15 cellular contexts compared by ENCODE assay signal in the genomic region with DNA sequence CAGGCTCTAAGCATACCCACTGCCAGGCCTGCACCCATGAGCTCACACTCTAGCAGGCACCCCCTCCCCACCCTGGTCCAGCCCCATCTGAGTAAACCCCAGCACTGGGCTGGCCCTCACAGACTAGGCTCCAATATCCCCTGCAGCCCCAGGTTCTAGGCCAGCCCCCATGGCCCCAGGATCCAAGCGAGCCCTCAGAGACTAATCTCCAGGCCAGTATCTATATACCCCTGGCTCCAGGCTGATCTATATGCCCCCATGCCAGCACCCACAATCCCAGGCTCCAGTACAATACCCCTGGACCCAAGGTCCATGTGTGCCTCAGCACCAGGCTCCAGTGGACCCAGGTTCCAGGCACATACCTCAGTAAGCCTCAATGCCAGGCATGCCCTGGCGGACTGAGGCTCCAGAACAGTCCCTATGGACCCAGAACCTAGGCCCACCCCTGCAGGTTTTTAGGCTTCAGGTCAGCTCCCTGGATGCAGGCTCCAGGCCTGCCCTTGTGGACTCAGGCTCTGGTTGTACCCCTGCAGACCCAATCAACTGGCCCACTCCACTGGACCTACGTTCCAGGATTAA. TPM values are rescaled to one million over a fixed set of nuclear protein-coding genes. Genes with fewer than 3 reads are reported as not detected.
DNase-seq lines count a peak whose midpoint lies in the region; ATAC-seq and TF ChIP-seq lines count a peak whose summit lies in the region.
"Had no signal": no experiment of that assay in that cellular context is flagged by ENCODE, and none has a peak within 500 bp of the region (broad histone marks: within the 10 kb centered on the region; RNA-seq: fewer than 3 reads in every experiment).

No MANE protein-coding gene starts in this region.

- no peak overlapping the region for H3K4me3 Mint-ChIP-seq in CD4-positive, alpha-beta memory T cell
- H3K4me3 Mint-ChIP-seq in endodermal cell: no peak overlapping the region
- H3K4me3 Mint-ChIP-seq in activated CD4-positive, alpha-beta memory T cell treated with anti-CD3 and anti-CD28 coated beads, Interleukin-2, amount 10 ng/mL, durations not matched to agents 7 days and 5 days: no peak overlapping the region

- no peak overlapping the region for H3K4me2 ChIP-seq in osteoblast (ENCODE audit: insufficient read depth, low read length)

- peaks cover 24% of the 10 kb centered on the region for H3K79me2 ChIP-seq in osteoblast (ENCODE audit: insufficient read depth, low read length)

- peaks cover 11 to 19% (median 13%) of the 10 kb centered on the region in 4 donors for H3K4me1 Mint-ChIP-seq in CD4-positive, alpha-beta memory T cell
- no peaks in the 10 kb centered on the region for H3K4me1 Mint-ChIP-seq in endodermal cell
- peaks cover 9% of the 10 kb centered on the region for H3K4me1 Mint-ChIP-seq in activated CD4-positive, alpha-beta memory T cell treated with anti-CD3 and anti-CD28 coated beads, Interleukin-2, amount 10 ng/mL, durations not matched to agents 7 days and 5 days

- no peak for TF ChIP-seq CTCF in endodermal cell (conservative IDR thresholded peaks at IDR 0.05)
- TF ChIP-seq CTCF in osteoblast (IDR thresholded peaks at IDR 0.05; ENCODE audit: extremely low read depth, low read depth, low read length): no peak

- no peak overlapping the region for H2AFZ ChIP-seq in osteoblast (ENCODE audit: low read length)

- peaks cover 53% of the 10 kb centered on the region for H3K36me3 ChIP-seq in CD4-positive, alpha-beta memory T cell (ENCODE audit: insufficient read depth, low read length)
- peaks cover 72% of the 10 kb centered on the region for H3K36me3 ChIP-seq in endodermal cell (ENCODE audit: control insufficient read depth, insufficient read depth, low read length)
- peaks cover 56% of the 10 kb centered on the region for H3K36me3 ChIP-seq in osteoblast (ENCODE audit: insufficient read depth, low read length)

- H3K36me3 Mint-ChIP-seq in CD4-positive, alpha-beta memory T cell: peaks cover 83 to 87% of the 10 kb centered on the region in 2 donors
- H3K36me3 Mint-ChIP-seq in endodermal cell (ENCODE audit: low read depth): peaks cover 78% of the 10 kb centered on the region
- peaks cover 87% of the 10 kb centered on the region for H3K36me3 Mint-ChIP-seq in activated CD4-positive, alpha-beta memory T cell treated with anti-CD3 and anti-CD28 coated beads, Interleukin-2, amount 10 ng/mL, durations not matched to agents 7 days and 5 days (ENCODE audit: low read depth)

- peaks cover 5 to 47% (median 27%) of the 10 kb centered on the region in 8 donors for H3K9me3 Mint-ChIP-seq in CD4-positive, alpha-beta memory T cell
- peaks cover 44% of the 10 kb centered on the region for H3K9me3 Mint-ChIP-seq in endodermal cell
- peaks cover 28% of the 10 kb centered on the region for H3K9me3 Mint-ChIP-seq in activated CD4-positive, alpha-beta memory T cell treated with anti-CD3 and anti-CD28 coated beads, Interleukin-2, amount 10 ng/mL, durations not matched to agents 7 days and 5 days

- no peaks in the 10 kb centered on the region for H3K27me3 ChIP-seq in CD4-positive, alpha-beta memory T cell (ENCODE audit: insufficient read depth, low read length)
- H3K27me3 ChIP-seq in endodermal cell (ENCODE audit: control insufficient read depth, insufficient read depth, low read length, poor library complexity, severe bottlenecking): no peaks in the 10 kb centered on the region
- no peaks in the 10 kb centered on the region for H3K27me3 ChIP-seq in osteoblast (ENCODE audit: insufficient read depth, low read length)
- H3K27me3 ChIP-seq: SJCRH30 had no signal

- H3K9ac ChIP-seq in endodermal cell (ENCODE audit: extremely low read depth, low read length, poor library complexity, severe bottlenecking): no peak overlapping the region

- H3K4me1 ChIP-seq in CD4-positive, alpha-beta memory T cell (ENCODE audit: insufficient read depth, low read length): no peaks in the 10 kb centered on the region
- H3K4me1 ChIP-seq in endodermal cell (ENCODE audit: control insufficient read depth, insufficient read depth, low read length) (no peaks in the 10 kb centered on the region), osteoblast (ENCODE audit: insufficient read depth, low read length) (no peaks in the 10 kb centered on the region)
- H3K4me1 ChIP-seq: SJCRH30 had no signal

- POLR2A ChIA-PET in CD4-positive, alpha-beta memory T cell (lab: Charles Lee; ENCODE audit: partially characterized antibody): interaction anchor here (1.9 to 3.3 kb wide), 4 partner anchors 11 to 37 kb away, joined by 6 to 16 read pairs (median 14); no protein-coding TSS in a partner anchor
- POLR2A ChIA-PET in activated CD4-positive, alpha-beta memory T cell treated with anti-CD3 and anti-CD28 coated beads, Interleukin-2, amount 10 ng/mL, durations not matched to agents 7 days and 5 days (lab: Charles Lee): interaction anchor here (1.2 kb wide), 1 partner anchor 18 kb away, joined by 3 read pairs; no protein-coding TSS in a partner anchor

- H3K4me3 ChIP-seq in CD4-positive, alpha-beta memory T cell (ENCODE audit: low read length in 2 of 2): no peak overlapping the region
- H3K4me3 ChIP-seq in endodermal cell (ENCODE audit: low read length) (peak overlapping the region; percentile 3), osteoblast (ENCODE audit: insufficient read depth, low read length) (no peak overlapping the region)
- H3K4me3 ChIP-seq: SJCRH30 had no signal

- H3K27me3 Mint-ChIP-seq in CD4-positive, alpha-beta memory T cell: no peaks in the 10 kb centered on the region
- H3K27me3 Mint-ChIP-seq in endodermal cell (ENCODE audit: insufficient read depth): no peaks in the 10 kb centered on the region
- no peaks in the 10 kb centered on the region for H3K27me3 Mint-ChIP-seq in activated CD4-positive, alpha-beta memory T cell treated with anti-CD3 and anti-CD28 coated beads, Interleukin-2, amount 10 ng/mL, durations not matched to agents 7 days and 5 days

- 90 to 100% methylated on average over 3 of the region's 3 CpGs for WGBS in endodermal cell (ENCODE audit: insufficient coverage in 1 of 2, insufficient read length in 1 of 2), 2 experiments

- peak; percentile 7 for DNase-seq in AG20443 (ENCODE audit: low spot score)
- DNase-seq in CD4-positive, alpha-beta memory T cell: no peak
- no peak for DNase-seq in endodermal cell
- DNase-seq in osteoblast (ENCODE audit: insufficient read length, low spot score, missing footprints): peak; percentile 29
- no peak for DNase-seq in kidney glomerular epithelial cell (lab: John Stamatoyannopoulos, UW)
- no peak for DNase-seq in activated CD4-positive, alpha-beta memory T cell treated with anti-CD3 and anti-CD28 coated beads, Interleukin-2, amount 10 ng/mL, durations not matched to agents 7 days and 5 days
- DNase-seq: C1 segment of cervical spinal cord; DMS79 treated with DMSO at 0.1 percent for 48 hours; KBM-7; NCI-H1105 treated with DMSO at 0.1 percent for 48 hours; NCI-H1694; NCI-H748 treated with DMSO at 0.1 percent for 48 hours; NK-92 treated with Interleukin-12 subunit alpha and Interleukin-12 subunit beta, amount 100 ng/mL, for 24 hours; SJCRH30 had no signal

- no peak overlapping the region for H3K27ac ChIP-seq in CD4-positive, alpha-beta memory T cell (ENCODE audit: low read depth, low read length)
- H3K27ac ChIP-seq in endodermal cell (ENCODE audit: low read depth, low read length): no peak overlapping the region
- no peak overlapping the region for H3K27ac ChIP-seq in osteoblast (ENCODE audit: low read depth, low read length)
- H3K27ac ChIP-seq: SJCRH30 had no signal

- peaks cover 0 to 17% of the 10 kb centered on the region in 2 donors for H3K9me3 ChIP-seq in CD4-positive, alpha-beta memory T cell (ENCODE audit: control insufficient read depth in 1 of 2, low read length in 2 of 2)
- H3K9me3 ChIP-seq in endodermal cell (ENCODE audit: control insufficient read depth, low read length) (peaks cover 39% of the 10 kb centered on the region), osteoblast (ENCODE audit: low read depth, low read length) (no peaks in the 10 kb centered on the region)
- H3K9me3 ChIP-seq: SJCRH30 had no signal

- peak overlapping the region in 5 of 7 donors; percentile 30 to 80 (median 64) for H3K27ac Mint-ChIP-seq in CD4-positive, alpha-beta memory T cell
- H3K27ac Mint-ChIP-seq in endodermal cell: no peak overlapping the region
- H3K27ac Mint-ChIP-seq in activated CD4-positive, alpha-beta memory T cell treated with anti-CD3 and anti-CD28 coated beads, Interleukin-2, amount 10 ng/mL, durations not matched to agents 7 days and 5 days: no peak overlapping the region

- ATAC-seq in GM21576 (IDR thresholded peaks at IDR 0.05; ENCODE audit: unreplicated experiment): no peak

- H4K20me1 ChIP-seq in osteoblast (ENCODE audit: insufficient read depth, low read length): peaks cover 14% of the 10 kb centered on the region

- intact Hi-C loops in CD4-positive, alpha-beta memory T cell (cut with micrococcal nuclease): loop anchor here (5.0 kb wide), 1 partner anchor 37 kb away; the partner anchor contains the start of gene CDR2

- CTCF ChIA-PET in CD4-positive, alpha-beta memory T cell (lab: Charles Lee; ENCODE audit: partially characterized antibody): interaction anchor here (1.3 kb wide), 1 partner anchor 37 kb away, joined by 3 read pairs; no protein-coding TSS in a partner anchor
- CTCF ChIA-PET in activated CD4-positive, alpha-beta memory T cell treated with anti-CD3 and anti-CD28 coated beads, Interleukin-2, amount 10 ng/mL, durations not matched to agents 7 days and 5 days (lab: Charles Lee): interaction anchor here (1.3 kb wide), 1 partner anchor 17 kb away, joined by 4 read pairs; no protein-coding TSS in a partner anchor

RNA-seq across cellular contexts. Expression of gene POLR3E, which starts 38.5 kb away (rescaled TPM):
- 10 to 100 TPM; 88.4 to 94.0 TPM for total RNA-seq in CD4-positive, alpha-beta memory T cell
- 10 to 100 TPM; 10.0 to 16.0 TPM for polyA plus RNA-seq in CD4-positive, alpha-beta memory T cell
- total RNA-seq in endodermal cell: 10 to 100 TPM; 73.1 to 73.6 TPM
- polyA plus RNA-seq in endodermal cell (2013, experiment 1 of 2): 40.2 TPM
- 31.3 TPM for polyA plus RNA-seq in endodermal cell (2013, experiment 2 of 2)
- 19.2 and 19.4 TPM in 2 replicates for total RNA-seq in osteoblast
- 10 to 100 TPM; 50.7 TPM for total RNA-seq in activated CD4-positive, alpha-beta memory T cell treated with anti-CD3 and anti-CD28 coated beads, Interleukin-2, amount 10 ng/mL, durations not matched to agents 7 days and 5 days

RNA-seq across cellular contexts. Expression of gene CDR2, which starts 38.7 kb away (rescaled TPM):
- total RNA-seq in CD4-positive, alpha-beta memory T cell: 10 to 100 TPM; 94.2 to 99.3 TPM
- polyA plus RNA-seq in CD4-positive, alpha-beta memory T cell: 10 to 100 TPM; 57.9 to 95.8 TPM
- total RNA-seq in endodermal cell (10 to 100 TPM; 17.6 to 24.3 TPM), osteoblast (49.5 and 52.5 TPM in 2 replicates)
- polyA plus RNA-seq in endodermal cell (2013, experiment 1 of 2): 18.3 TPM
- 21.8 TPM for polyA plus RNA-seq in endodermal cell (2013, experiment 2 of 2)
- total RNA-seq in activated CD4-positive, alpha-beta memory T cell treated with anti-CD3 and anti-CD28 coated beads, Interleukin-2, amount 10 ng/mL, durations not matched to agents 7 days and 5 days: 10 to 100 TPM; 43.1 to 43.9 TPM

Comparison
In these comparisons a context has a peak if more than half of its experiments do, and no peak if none do; other contexts are left out.
1. DNase-seq: peak in AG20443 (single experiment) and osteoblast (single experiment); none in CD4-positive, alpha-beta memory T cell (0 of 5), endodermal cell (single experiment), kidney glomerular epithelial cell (single experiment) and activated CD4-positive, alpha-beta memory T cell treated with anti-CD3 and anti-CD28 coated beads, Interleukin-2, amount 10 ng/mL, durations not matched to agents 7 days and 5 days (single experiment).
2. H3K27ac Mint-ChIP-seq: peak in CD4-positive, alpha-beta memory T cell (5 of 7); none in endodermal cell (single experiment) and activated CD4-positive, alpha-beta memory T cell treated with anti-CD3 and anti-CD28 coated beads, Interleukin-2, amount 10 ng/mL, durations not matched to agents 7 days and 5 days (single experiment).